In genomic region chr7:141742229-141742628, GRCh38 we compare ENCODE assay signal across 1 cellular context.
TF ChIP-seq lines count a peak whose summit lies in the region.

No MANE protein-coding gene starts in this region.

TF ChIP-seq in K562, 482 proteins besides CTCF, POLR2A, EP300 and RAD21:
- 0 out of 2 replicates have a peak, but pooled peaks have one; percentile 25 for TF ChIP-seq RBFOX2 (IDR thresholded peaks at IDR 0.05; ENCODE audit: low read depth, low read length)
- TF ChIP-seq ZNF561 (CRISPR knock-in tag; conservative IDR thresholded peaks at IDR 0.05): no peak
